9 cellular contexts compared by ENCODE assay signal in genomic region chr15:98549003-98549402, GRCh38.
A peak's percentile ranks its signal among the peaks of the same experiment; 100 is the strongest.
DNase-seq lines count a peak whose midpoint lies in the region; ATAC-seq and TF ChIP-seq lines count a peak whose summit lies in the region.
"Had no signal": no experiment of that assay in that cellular context is flagged by ENCODE, and none has a peak within 500 bp of the region (broad histone marks: within the 10 kb centered on the region; RNA-seq: fewer than 3 reads in every experiment).

No MANE protein-coding gene starts in this region.

- H3K36me3 ChIP-seq in cardiac muscle cell (no peaks in the 10 kb centered on the region), muscle layer of duodenum (ENCODE audit: control insufficient read depth in 1 of 2, insufficient read depth in 2 of 2, low read length in 2 of 2) (no peaks in the 10 kb centered on the region), upper lobe of right lung (no peaks in the 10 kb centered on the region)

- H3K9me3 ChIP-seq in cardiac muscle cell (ENCODE audit: low read depth) (no peaks in the 10 kb centered on the region), muscle layer of duodenum (ENCODE audit: control insufficient read depth in 1 of 2, low read length in 2 of 2) (no peaks in the 10 kb centered on the region), upper lobe of right lung (no peaks in the 10 kb centered on the region)

- no peak for DNase-seq in cardiac muscle cell (ENCODE audit: low read depth in 1 of 2, low spot score in 1 of 2)
- DNase-seq in Right ventricle myocardium superior, result no peak
- DNase-seq in coronary artery (ENCODE audit: low spot score), result no peak
- no peak for DNase-seq in upper lobe of right lung
- DNase-seq in superior temporal gyrus (ENCODE audit: extremely low spot score), result no peak
- DNase-seq in NCI-H187 (lab: John Stamatoyannopoulos, UW), result no peak
- no peak for DNase-seq in NCI-H1048 (lab: John Stamatoyannopoulos, UW)
- DNase-seq: SIG-M5 had no signal

- TF ChIP-seq CTCF in cardiac muscle cell (IDR thresholded peaks at IDR 0.05; ENCODE audit: low read depth, low read length), result no peak
- no peak for TF ChIP-seq CTCF in coronary artery (IDR thresholded peaks at IDR 0.05)
- TF ChIP-seq CTCF in upper lobe of right lung (IDR thresholded peaks at IDR 0.05), result no peak

- intact Hi-C loops in Right ventricle myocardium superior (cut with DNase I), result no loop called here
- intact Hi-C loops in upper lobe of right lung (cut with DNase I), result no loop called here

- H3K27ac ChIP-seq in cardiac muscle cell, result no peak overlapping the region
- no peak overlapping the region for H3K27ac ChIP-seq in coronary artery
- no peak overlapping the region for H3K27ac ChIP-seq in muscle layer of duodenum (ENCODE audit: low read length)
- no peak overlapping the region for H3K27ac ChIP-seq in upper lobe of right lung

- ATAC-seq in Right ventricle myocardium superior (ENCODE audit: poor library complexity) (no peak), upper lobe of right lung (no peak)

- H3K4me1 ChIP-seq in cardiac muscle cell (ENCODE audit: low read depth) (no peaks in the 10 kb centered on the region), muscle layer of duodenum (ENCODE audit: control insufficient read depth in 1 of 2, insufficient read depth in 2 of 2, low read length in 2 of 2) (peaks cover 0 to 12% of the 10 kb centered on the region in 2 donors), upper lobe of right lung (peaks cover 11% of the 10 kb centered on the region)

- H3K27me3 ChIP-seq in cardiac muscle cell, result peaks cover 7% of the 10 kb centered on the region
- no peaks in the 10 kb centered on the region for H3K27me3 ChIP-seq in muscle layer of duodenum (ENCODE audit: low read depth, low read length)
- peaks cover 8% of the 10 kb centered on the region for H3K27me3 ChIP-seq in upper lobe of right lung

- H3K4me3 ChIP-seq in cardiac muscle cell (peak overlapping the region; percentile 50), coronary artery (peak overlapping the region; percentile 74), muscle layer of duodenum (ENCODE audit: low read depth in 1 of 2, low read length in 2 of 2) (peak overlapping the region; percentile 68 to 70), upper lobe of right lung (peak overlapping the region; percentile 52)
